10 cellular contexts compared by ENCODE assay signal in the genomic region with DNA sequence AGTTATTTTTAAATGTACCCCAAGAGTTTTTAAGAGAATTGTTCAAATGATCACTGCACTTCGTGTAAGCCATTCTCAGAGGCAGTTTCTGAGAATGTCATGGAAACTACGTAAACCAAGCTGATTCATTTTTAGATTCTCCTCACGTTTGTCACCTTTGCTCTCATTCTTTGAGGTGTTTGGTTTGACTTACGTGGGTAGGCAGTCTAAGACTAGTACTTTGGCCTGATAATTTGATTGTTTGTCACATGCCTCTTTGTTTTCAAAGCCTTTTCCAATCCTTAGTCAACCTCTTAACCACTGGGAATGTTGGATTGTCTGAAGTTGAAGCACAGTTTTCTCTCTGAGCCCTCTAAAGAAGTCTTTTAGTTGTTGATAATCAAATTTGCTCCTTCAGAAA. TPM values are rescaled to one million over a fixed set of nuclear protein-coding genes. Genes with fewer than 3 reads are reported as not detected.
A peak's percentile ranks its signal among the peaks of the same experiment; 100 is the strongest.
DNase-seq lines count a peak whose midpoint lies in the region; ATAC-seq, FAIRE-seq and TF ChIP-seq lines count a peak whose summit lies in the region.
"Had no signal": no experiment of that assay in that cellular context is flagged by ENCODE, and none has a peak within 500 bp of the region (broad histone marks: within the 10 kb centered on the region; RNA-seq: fewer than 3 reads in every experiment).

No MANE protein-coding gene starts in this region.

- 64% methylated on average over 4 of the region's 4 CpGs for WGBS in HepG2 (ENCODE audit: low lambda C conversion rate)

- ATAC-seq in GM18511 (IDR thresholded peaks at IDR 0.05; ENCODE audit: unreplicated experiment) (peak; percentile 72), GM21528 (IDR thresholded peaks at IDR 0.05; ENCODE audit: low FRiP score, unreplicated experiment) (peak; percentile 62), HG03439 (IDR thresholded peaks at IDR 0.05; ENCODE audit: unreplicated experiment) (peak; percentile 94), HepG2 (no peak)
- ATAC-seq: gastrocnemius medialis had no signal

- H3K4me1 ChIP-seq in HepG2 (ENCODE audit: insufficient read depth, low read length) = peaks cover 34% of the 10 kb centered on the region

- H3K9ac ChIP-seq in HepG2 (ENCODE audit: insufficient read depth, low read depth, low read length) = no peak overlapping the region

- no TSS peak for BruUV-seq in HepG2 (replicated peaks; lab: Mats Ljungman, UMichigan)

- no peak for TF ChIP-seq RAD21 in HepG2 (CRISPR knock-in tag; IDR thresholded peaks at IDR 0.05)

- intact Hi-C loops in HepG2 (cut with micrococcal nuclease; ENCODE audit: unreplicated experiment) = no loop called here

- no peak for TF ChIP-seq CTCF in HepG2 (CRISPR knock-in tag; IDR thresholded peaks at IDR 0.05)

- no peaks in the 10 kb centered on the region for H3K36me3 ChIP-seq in HepG2 (replicated peaks in 1 of 2; ENCODE audit: control insufficient read depth in 1 of 2, insufficient read depth in 2 of 2, low read length in 2 of 2)
- H3K36me3 ChIP-seq: gastrocnemius medialis had no signal

- FAIRE-seq in HepG2 (lab: Jason Lieb, UNC) = no peak

- no peak for TF ChIP-seq POLR2A in HepG2 (IDR thresholded peaks at IDR 0.05; ENCODE audit: insufficient read depth in 1 of 2, low read depth in 2 of 2, low read length in 2 of 2)

- peak overlapping the region; percentile 26 for H3K27ac ChIP-seq in HepG2 (ENCODE audit: extremely low read length, insufficient read depth, low read length)
- H3K27ac ChIP-seq: gastrocnemius medialis had no signal

- 0 out of 2 replicates have a peak overlapping the region, but pooled peaks have one; percentile 7 for H3K4me2 ChIP-seq in HepG2 (ENCODE audit: low read depth, low read length)

- POLR2A ChIA-PET in HepG2 (lab: Yijun Ruan, JAX) = no interaction called here

- H4K20me1 ChIP-seq in HepG2 (ENCODE audit: insufficient read depth, low read length) = no peaks in the 10 kb centered on the region

- no peaks in the 10 kb centered on the region for H3K9me3 ChIP-seq in HepG2 (ENCODE audit: low read length)
- H3K9me3 ChIP-seq: gastrocnemius medialis had no signal

- H3K79me2 ChIP-seq in HepG2 (ENCODE audit: insufficient read depth, low read length) = peaks cover 16% of the 10 kb centered on the region

- CTCF ChIA-PET in HepG2 (lab: Yijun Ruan, JAX; ENCODE audit: low intra/inter-chr PET ratio, low total read pairs) = no interaction called here

- H2AFZ ChIP-seq in HepG2 (ENCODE audit: low read length) = no peak overlapping the region

- in situ Hi-C loops in HepG2 (cut with HindIII; ENCODE audit: extremely low pct_ligation_motif_present, low pct_unique_long_range_greater_than_20kb) = no loop called here

- peak; percentile 7 for DNase-seq in HepG2 (ENCODE audit: low spot score)
- DNase-seq in hypothalamus (lab: John Stamatoyannopoulos, UW) = no peak
- DNase-seq in inferior parietal cortex (ENCODE audit: extremely low spot score) = no peak
- DNase-seq in 8988T = no peak
- no peak for DNase-seq in COLO829 (ENCODE audit: low spot score)
- DNase-seq: gastrocnemius medialis, NCI-H2171 had no signal

- no peaks in the 10 kb centered on the region; a peak in 1 of 5 replicates for H3K27me3 ChIP-seq in HepG2 (ENCODE audit: control insufficient read depth in 1 of 2, insufficient read depth in 2 of 2, low read length in 2 of 2)
- H3K27me3 ChIP-seq: gastrocnemius medialis had no signal

- H3K4me3 ChIP-seq in HepG2 (replicated peaks in 1 of 3; ENCODE audit: insufficient read depth in 1 of 3, low read depth in 2 of 3, low read length in 3 of 3) = no peak overlapping the region
- H3K4me3 ChIP-seq: gastrocnemius medialis had no signal

- TF ChIP-seq EP300 in HepG2 (IDR thresholded peaks at IDR 0.05; ENCODE audit: low read depth in 2 of 2, low read length in 2 of 2) (no peak), HepG2 (CRISPR knock-in tag; IDR thresholded peaks at IDR 0.05; ENCODE audit: borderline replicate concordance) (no peak)

TF ChIP-seq in HepG2, 621 proteins besides CTCF, POLR2A, EP300 and RAD21 (continues in another document):
- TF ChIP-seq SOX13 (IDR thresholded peaks at IDR 0.05) (no peak), SOX13 (CRISPR knock-in tag; conservative IDR thresholded peaks at IDR 0.05 in 1 of 2, IDR thresholded peaks at IDR 0.05 in 1 of 2) (peak in 1 of 2 experiments; percentile 37; a peak in 2 of 4 replicates), MEIS1 (CRISPR knock-in tag; IDR thresholded peaks at IDR 0.05; ENCODE audit: borderline replicate concordance) (no peak), BHLHE40 (IDR thresholded peaks at IDR 0.05; ENCODE audit: low read length) (peak; percentile 41; the same call in 1 of the 2 replicates), PPARG (CRISPR knock-in tag; conservative IDR thresholded peaks at IDR 0.05) (0 out of 2 replicates have a peak, but pooled peaks have one; percentile 19)
- TF ChIP-seq, protein P1, sequence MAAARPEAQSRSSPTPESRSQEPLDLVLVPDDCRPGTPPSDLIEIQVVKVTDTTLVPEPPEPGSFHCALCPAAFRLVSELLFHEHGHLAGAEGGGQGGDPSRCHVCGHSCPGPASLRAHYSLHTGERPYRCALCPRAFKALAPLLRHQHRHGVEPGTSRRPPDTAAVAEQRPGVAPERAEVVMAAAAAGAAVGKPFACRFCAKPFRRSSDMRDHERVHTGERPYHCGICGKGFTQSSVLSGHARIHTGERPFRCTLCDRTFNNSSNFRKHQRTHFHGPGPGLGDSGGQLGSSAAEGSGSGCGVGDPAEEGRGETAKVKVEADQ (CRISPR knock-in tag; IDR thresholded peaks at IDR 0.05; ENCODE audit: borderline replicate concordance) = no peak
- TF ChIP-seq, protein P2, sequence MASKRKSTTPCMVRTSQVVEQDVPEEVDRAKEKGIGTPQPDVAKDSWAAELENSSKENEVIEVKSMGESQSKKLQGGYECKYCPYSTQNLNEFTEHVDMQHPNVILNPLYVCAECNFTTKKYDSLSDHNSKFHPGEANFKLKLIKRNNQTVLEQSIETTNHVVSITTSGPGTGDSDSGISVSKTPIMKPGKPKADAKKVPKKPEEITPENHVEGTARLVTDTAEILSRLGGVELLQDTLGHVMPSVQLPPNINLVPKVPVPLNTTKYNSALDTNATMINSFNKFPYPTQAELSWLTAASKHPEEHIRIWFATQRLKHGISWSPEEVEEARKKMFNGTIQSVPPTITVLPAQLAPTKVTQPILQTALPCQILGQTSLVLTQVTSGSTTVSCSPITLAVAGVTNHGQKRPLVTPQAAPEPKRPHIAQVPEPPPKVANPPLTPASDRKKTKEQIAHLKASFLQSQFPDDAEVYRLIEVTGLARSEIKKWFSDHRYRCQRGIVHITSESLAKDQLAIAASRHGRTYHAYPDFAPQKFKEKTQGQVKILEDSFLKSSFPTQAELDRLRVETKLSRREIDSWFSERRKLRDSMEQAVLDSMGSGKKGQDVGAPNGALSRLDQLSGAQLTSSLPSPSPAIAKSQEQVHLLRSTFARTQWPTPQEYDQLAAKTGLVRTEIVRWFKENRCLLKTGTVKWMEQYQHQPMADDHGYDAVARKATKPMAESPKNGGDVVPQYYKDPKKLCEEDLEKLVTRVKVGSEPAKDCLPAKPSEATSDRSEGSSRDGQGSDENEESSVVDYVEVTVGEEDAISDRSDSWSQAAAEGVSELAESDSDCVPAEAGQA (IDR thresholded peaks at IDR 0.05; ENCODE audit: low read depth) = no peak
- TF ChIP-seq, protein P2 (CRISPR knock-in tag; IDR thresholded peaks at IDR 0.05; ENCODE audit: borderline replicate concordance) = no peak

RNA-seq across cellular contexts. Expression of a gene that starts 10.5 kb away (rescaled TPM):
- total RNA-seq in HepG2 (2016; rRNA removed; fragmentation: Illumina TruSeq; extraction: Trizol) = 47.3 and 87.4 TPM in 2 replicates
- 10.8 TPM in 2 replicates for total RNA-seq in HepG2 (2016; cell fraction: cytosol; rRNA removed; fragmentation: Illumina TruSeq; extraction: Trizol; ENCODE audit: low read depth)
- 49.8 and 80.6 TPM in 2 replicates for total RNA-seq in HepG2 (2016; cell fraction: insoluble cytoplasmic fraction; rRNA removed; fragmentation: Illumina TruSeq; extraction: Trizol)
- 19.7 and 19.9 TPM in 2 replicates for total RNA-seq in HepG2 (2016; cell fraction: membrane; rRNA removed; fragmentation: Illumina TruSeq; extraction: Trizol)
- total RNA-seq in HepG2 (2016; cell fraction: nucleus; rRNA removed; fragmentation: Illumina TruSeq; extraction: Trizol) = 41.4 and 41.7 TPM in 2 replicates
- 19.8 and 28.9 TPM in 2 replicates for polyA plus RNA-seq in HepG2 (2011; rRNA removed)
- polyA plus RNA-seq in HepG2 (2011; cell fraction: cytosol; rRNA removed) = 13.4 and 18.3 TPM in 2 replicates
- polyA plus RNA-seq in HepG2 (2011; cell fraction: nucleus; rRNA removed) = 6.3 and 10.6 TPM in 2 replicates
- 17.3 and 20.0 TPM in 2 replicates for polyA plus RNA-seq in HepG2 (2012)
- polyA plus RNA-seq in HepG2 (2016; cell fraction: cytosol; fragmentation: Illumina TruSeq; extraction: Trizol; ENCODE audit: low read depth) = 1.9 and 2.0 TPM in 2 replicates
- 70.5 and 72.1 TPM in 2 replicates for polyA plus RNA-seq in HepG2 (2016; cell fraction: insoluble cytoplasmic fraction; fragmentation: Illumina TruSeq; extraction: Trizol; ENCODE audit: low read depth)
- 6.4 and 8.0 TPM in 2 replicates for polyA plus RNA-seq in HepG2 (2016; cell fraction: membrane; fragmentation: Illumina TruSeq; extraction: Trizol; ENCODE audit: low read depth)
- polyA plus RNA-seq in HepG2 (2016; cell fraction: nucleus; fragmentation: Illumina TruSeq; extraction: Trizol; ENCODE audit: insufficient read depth, low read depth) = 29.0 and 42.3 TPM in 2 replicates
- 5.8 and 22.8 TPM in 2 replicates for polyA minus RNA-seq in HepG2 (2011; rRNA and poly(A)+ RNA removed; ENCODE audit: low replicate concordance)
- 26.1 and 31.4 TPM in 2 replicates for polyA minus RNA-seq in HepG2 (2011; cell fraction: cytosol; rRNA and poly(A)+ RNA removed)
- 51.4 and 52.1 TPM in 2 replicates for polyA minus RNA-seq in HepG2 (2011; cell fraction: nucleus; rRNA and poly(A)+ RNA removed)
